8 cellular contexts compared by ENCODE assay signal in the genomic region with DNA sequence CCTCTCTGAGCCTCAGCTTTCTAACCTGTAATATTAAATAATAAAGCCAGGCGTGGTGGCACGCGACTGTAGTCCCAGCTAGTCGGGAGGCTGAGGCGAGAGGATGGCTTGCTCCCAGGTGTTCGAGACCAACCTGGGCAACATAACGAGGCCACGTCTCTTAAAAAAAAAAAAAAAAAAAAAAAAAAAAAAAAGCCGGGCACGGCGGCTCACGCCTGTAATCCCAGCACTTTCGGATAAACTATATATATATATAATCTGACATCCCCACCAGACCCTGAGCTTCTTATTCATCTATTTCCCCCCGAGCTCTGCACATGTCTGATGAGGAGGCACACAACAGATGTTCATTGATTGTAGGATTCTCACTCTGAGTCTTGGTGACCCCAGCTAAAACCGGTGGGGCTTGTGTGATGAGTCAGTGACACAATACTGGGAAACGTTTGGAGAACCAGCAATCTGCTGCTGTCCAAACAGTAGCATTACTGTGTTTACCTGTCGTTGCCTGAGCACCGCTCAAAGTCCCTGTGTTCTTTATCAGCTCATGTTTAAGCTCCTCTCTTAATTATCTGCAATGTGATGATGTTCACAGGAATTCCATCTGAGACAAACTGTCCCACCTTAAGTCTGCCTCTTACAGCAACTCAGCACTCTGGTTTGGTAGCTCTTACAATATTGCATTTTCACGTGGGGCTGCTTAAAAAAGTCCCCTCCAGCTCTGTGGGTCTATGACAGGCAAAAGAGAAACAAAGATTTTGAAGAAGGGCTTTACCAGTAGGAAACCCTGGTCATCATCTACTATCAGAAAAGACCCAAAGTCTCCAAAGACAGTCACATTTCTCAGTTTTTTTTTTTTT. TPM values are rescaled to one million over a fixed set of nuclear protein-coding genes. Genes with fewer than 3 reads are reported as not detected.
DNase-seq lines count a peak whose midpoint lies in the region; ATAC-seq, FAIRE-seq and TF ChIP-seq lines count a peak whose summit lies in the region.

No MANE protein-coding gene starts in this region.

- in situ Hi-C loops in K562 (cut with MboI) = no loop called here

- CTCF ChIA-PET in K562 (lab: Yijun Ruan, JAX; ENCODE audit: low intra/inter-chr PET ratio) = no interaction called here

- H3K4me1 ChIP-seq in K562 (replicated peaks in 1 of 2; ENCODE audit: control insufficient read depth in 2 of 2, insufficient read depth in 2 of 2, low read length in 2 of 2) = peaks cover 16 to 17% of the 10 kb centered on the region in 2 experiments; a peak in 4 of 5 replicates

- TF ChIP-seq CTCF in K562 (IDR thresholded peaks at IDR 0.05 in 2 of 3, conservative IDR thresholded peaks at IDR 0.05 in 1 of 3; ENCODE audit: insufficient read depth in 2 of 3, low read depth in 1 of 3, low read length in 3 of 3) = no peak

- peak overlapping the region; percentile 99 for H3K4me2 ChIP-seq in K562 (ENCODE audit: insufficient read depth, low read length)

- peak overlapping the region; percentile 93 for H3K4me3 ChIP-seq in K562

- BruUV-seq in K562 (replicated peaks; lab: Mats Ljungman, UMichigan) = no TSS peak

- POLR2A ChIA-PET in K562 (lab: Yijun Ruan, JAX) = interaction anchor here (0.6 to 1.7 kb wide), 11 partner anchors 9 to 552 kb away, joined by 3 to 16 read pairs (median 3); a partner anchor contains a TSS

- peak; percentile 39 for ATAC-seq in activated CD4-positive, CD25-positive, alpha-beta regulatory T cell treated with anti-CD3 and anti-CD28 coated beads, Interleukin-2, amount 50 U/mL, for 24 hours
- ATAC-seq in K562 (peak; percentile 64), HG02588 (IDR thresholded peaks at IDR 0.05; ENCODE audit: unreplicated experiment) (no peak)

- peak overlapping the region; percentile 95 to 99; a peak in 3 of 4 replicates for H3K9ac ChIP-seq in K562 (ENCODE audit: insufficient read depth in 1 of 2, low read depth in 2 of 2, low read length in 2 of 2)

- TF ChIP-seq RAD21 in K562 (CRISPR knock-in tag; conservative IDR thresholded peaks at IDR 0.05 in 1 of 2, IDR thresholded peaks at IDR 0.05 in 1 of 2) = no peak

- H3K9me1 ChIP-seq in K562 (ENCODE audit: control insufficient read depth, insufficient read depth, low read length) = no peaks in the 10 kb centered on the region

- H3K79me2 ChIP-seq in K562 (ENCODE audit: control insufficient read depth, insufficient read depth, low read length) = peaks cover 38% of the 10 kb centered on the region

- peak overlapping the region; percentile 100 for H2AFZ ChIP-seq in K562 (ENCODE audit: low read depth, low read length)

- H4K20me1 ChIP-seq in K562 (replicated peaks; ENCODE audit: control insufficient read depth, insufficient read depth, low read length) = peaks cover 9% of the 10 kb centered on the region; the same call in 1 of the 2 replicates

- peak; percentile 94 for FAIRE-seq in K562 (lab: Jason Lieb, UNC)

- H3K27ac ChIP-seq in K562 (ENCODE audit: extremely low read depth, low read depth, low read length) = peak overlapping the region; percentile 100
- peak overlapping the region; percentile 100 for H3K27ac ChIP-seq in layer of hippocampus (ENCODE audit: low read depth, low read length)
- H3K27ac ChIP-seq in substantia nigra (ENCODE audit: low read depth, low read length, poor library complexity, severe bottlenecking) = peak overlapping the region; percentile 100

- no peak for TF ChIP-seq POLR2A in K562 (conservative IDR thresholded peaks at IDR 0.05)

- TF ChIP-seq EP300 in K562 (IDR thresholded peaks at IDR 0.05; ENCODE audit: low read length) = peak; percentile 52; the same call in 1 of the 2 replicates

- WGBS in K562 (ENCODE audit: insufficient coverage, low coverage, missing lambda C conversion rate) = 1% methylated on average over 12 of the region's 19 CpGs

- H3K27me3 ChIP-seq in K562 (ENCODE audit: control insufficient read depth in 2 of 2, insufficient read depth in 2 of 2, low read length in 2 of 2) = no peaks in the 10 kb centered on the region
- no peaks in the 10 kb centered on the region for H3K27me3 ChIP-seq in layer of hippocampus (ENCODE audit: control insufficient read depth, insufficient read depth, low read length)

- peaks cover 7% of the 10 kb centered on the region; the same call in 1 of the 3 replicates for H3K36me3 ChIP-seq in K562 (ENCODE audit: control insufficient read depth, insufficient read depth, low read length)

- intact Hi-C loops in K562 (cut with micrococcal nuclease) = no loop called here

- DNase-seq in activated CD4-positive, CD25-positive, alpha-beta regulatory T cell (lab: John Stamatoyannopoulos, UW) = no peak
- DNase-seq in NCI-H2171 treated with DMSO at 0.1 percent for 48 hours (lab: John Stamatoyannopoulos, UW) = peak; percentile 87
- peak; percentile 60 to 85 (median 68) for DNase-seq in K562 (ENCODE audit: extremely low read depth in 1 of 4, low spot score in 3 of 4)
- DNase-seq in substantia nigra (lab: John Stamatoyannopoulos, UW) = no peak
- DNase-seq in medulla oblongata (ENCODE audit: extremely low spot score) = no peak

- H3K9me3 ChIP-seq in K562 (replicated peaks; ENCODE audit: control insufficient read depth, insufficient read depth, low read depth, low read length) = no peaks in the 10 kb centered on the region

TF ChIP-seq in K562, 482 proteins besides CTCF, POLR2A, EP300 and RAD21 (continues in another document):
- no peak for TF ChIP-seq BCL6 (CRISPR knock-in tag; IDR thresholded peaks at IDR 0.05)
- TF ChIP-seq NCOA4 (IDR thresholded peaks at IDR 0.05; ENCODE audit: partially characterized antibody) = no peak
- TF ChIP-seq, protein P1, sequence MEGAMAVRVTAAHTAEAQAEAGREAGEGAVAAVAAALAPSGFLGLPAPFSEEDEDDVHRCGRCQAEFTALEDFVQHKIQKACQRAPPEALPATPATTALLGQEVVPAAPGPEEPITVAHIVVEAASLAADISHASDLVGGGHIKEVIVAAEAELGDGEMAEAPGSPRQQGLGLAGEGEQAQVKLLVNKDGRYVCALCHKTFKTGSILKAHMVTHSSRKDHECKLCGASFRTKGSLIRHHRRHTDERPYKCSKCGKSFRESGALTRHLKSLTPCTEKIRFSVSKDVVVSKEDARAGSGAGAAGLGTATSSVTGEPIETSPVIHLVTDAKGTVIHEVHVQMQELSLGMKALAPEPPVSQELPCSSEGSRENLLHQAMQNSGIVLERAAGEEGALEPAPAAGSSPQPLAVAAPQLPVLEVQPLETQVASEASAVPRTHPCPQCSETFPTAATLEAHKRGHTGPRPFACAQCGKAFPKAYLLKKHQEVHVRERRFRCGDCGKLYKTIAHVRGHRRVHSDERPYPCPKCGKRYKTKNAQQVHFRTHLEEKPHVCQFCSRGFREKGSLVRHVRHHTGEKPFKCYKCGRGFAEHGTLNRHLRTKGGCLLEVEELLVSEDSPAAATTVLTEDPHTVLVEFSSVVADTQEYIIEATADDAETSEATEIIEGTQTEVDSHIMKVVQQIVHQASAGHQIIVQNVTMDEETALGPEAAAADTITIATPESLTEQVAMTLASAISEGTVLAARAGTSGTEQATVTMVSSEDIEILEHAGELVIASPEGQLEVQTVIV (CRISPR knock-in tag; IDR thresholded peaks at IDR 0.05; ENCODE audit: borderline replicate concordance) = no peak
- TF ChIP-seq ZNF212 (CRISPR knock-in tag; IDR thresholded peaks at IDR 0.05) = no peak
- TF ChIP-seq SNIP1 (IDR thresholded peaks at IDR 0.05; ENCODE audit: low read depth) = no peak
- TF ChIP-seq NCOR1 (IDR thresholded peaks at IDR 0.05) = peak; percentile 52; the same call in 1 of the 2 replicates
- no peak for TF ChIP-seq ARID2 (IDR thresholded peaks at IDR 0.05)
- TF ChIP-seq MIER1 (IDR thresholded peaks at IDR 0.05; ENCODE audit: low read depth) = no peak
- peak; percentile 47 for TF ChIP-seq ZEB2 (IDR thresholded peaks at IDR 0.05)
- TF ChIP-seq CREM (IDR thresholded peaks at IDR 0.05; ENCODE audit: low read depth) = 0 out of 2 replicates have a peak, but pooled peaks have one; percentile 7

RNA-seq across cellular contexts. Expression of a gene that starts 1.0 kb away (rescaled TPM):
- 8.9 and 19.4 TPM in 2 replicates for total RNA-seq in K562 (2011; cell fraction: chromatin; rRNA removed; ENCODE audit: low replicate concordance)
- 11.3 and 13.7 TPM in 2 replicates for total RNA-seq in K562 (2011; cell fraction: nucleolus; rRNA removed)
- total RNA-seq in K562 (2011; cell fraction: nucleoplasm; rRNA removed) = 8.9 and 10.6 TPM in 2 replicates
- total RNA-seq in K562 (2014; rRNA removed) (2.6 and 2.7 TPM in 2 replicates), K562 (2014; rRNA removed; fragmentation: Illumina TruSeq; extraction: Trizol) (2.2 and 2.5 TPM in 2 replicates), K562 (2015; rRNA removed; fragmentation: Illumina TruSeq; extraction: Trizol) (2.6 and 2.7 TPM in 2 replicates), K562 (2021) (8.0 and 8.2 TPM in 2 replicates)
- polyA plus RNA-seq in K562 (2011; rRNA removed) (3.8 and 7.3 TPM in 2 replicates), K562 (2014; fragmentation: Illumina TruSeq; extraction: Trizol) (5.0 and 6.7 TPM in 2 replicates), K562 (2014; fragmentation: Nextera tagmentation; extraction: Ambion mirVana) (under 1 TPM; 0.46 to 0.59 TPM), K562 (2014; rRNA removed) (3.2 and 4.0 TPM in 2 replicates)
- 5.4 and 6.6 TPM in 2 replicates for polyA plus RNA-seq in K562 (2011; cell fraction: cytosol; rRNA removed)
- 6.0 and 6.9 TPM in 2 replicates for polyA plus RNA-seq in K562 (2011; cell fraction: nucleus; rRNA removed)
- polyA plus RNA-seq in K562 (2012) = 4.3 and 4.6 TPM in 2 replicates
- 3.8 and 4.3 TPM in 2 replicates for polyA minus RNA-seq in K562 (2011; rRNA and poly(A)+ RNA removed)
- polyA minus RNA-seq in K562 (2011; cell fraction: cytosol; rRNA and poly(A)+ RNA removed) = 3.8 and 4.3 TPM in 2 replicates
- 3.0 and 3.8 TPM in 2 replicates for polyA minus RNA-seq in K562 (2011; cell fraction: nucleus; rRNA and poly(A)+ RNA removed)

RNA-seq across cellular contexts. Expression of a gene that starts 19.8 kb away (rescaled TPM):
- 128 TPM in 2 replicates for total RNA-seq in K562 (2011; cell fraction: chromatin; rRNA removed; ENCODE audit: low replicate concordance)
- 83.2 and 92.9 TPM in 2 replicates for total RNA-seq in K562 (2011; cell fraction: nucleolus; rRNA removed)
- 138 and 187 TPM in 2 replicates for total RNA-seq in K562 (2011; cell fraction: nucleoplasm; rRNA removed)
- total RNA-seq in K562 (2014; rRNA removed) = 53.5 and 82.2 TPM in 2 replicates
- total RNA-seq in K562 (2014; rRNA removed; fragmentation: Illumina TruSeq; extraction: Trizol) = 62.6 and 66.5 TPM in 2 replicates
- 54.5 and 57.2 TPM in 2 replicates for total RNA-seq in K562 (2015; rRNA removed; fragmentation: Illumina TruSeq; extraction: Trizol)
- 89.1 and 90.3 TPM in 2 replicates for total RNA-seq in K562 (2021)
- polyA plus RNA-seq in K562 (2011; rRNA removed) = 102 and 111 TPM in 2 replicates
- polyA plus RNA-seq in K562 (2011; cell fraction: cytosol; rRNA removed) = 130 and 133 TPM in 2 replicates
- polyA plus RNA-seq in K562 (2011; cell fraction: nucleus; rRNA removed) = 116 and 131 TPM in 2 replicates
- polyA plus RNA-seq in K562 (2012) = 78.1 and 81.2 TPM in 2 replicates
- 75.8 and 81.2 TPM in 2 replicates for polyA plus RNA-seq in K562 (2014; fragmentation: Illumina TruSeq; extraction: Trizol)
- polyA plus RNA-seq in K562 (2014; fragmentation: Nextera tagmentation; extraction: Ambion mirVana) = 10 to 100 TPM; 38.6 to 64.5 TPM
- polyA plus RNA-seq in K562 (2014; rRNA removed) = 55.9 and 76.9 TPM in 2 replicates
- 63.1 and 64.7 TPM in 2 replicates for polyA minus RNA-seq in K562 (2011; rRNA and poly(A)+ RNA removed)
- 44.9 and 69.4 TPM in 2 replicates for polyA minus RNA-seq in K562 (2011; cell fraction: cytosol; rRNA and poly(A)+ RNA removed)
- 42.4 and 53.6 TPM in 2 replicates for polyA minus RNA-seq in K562 (2011; cell fraction: nucleus; rRNA and poly(A)+ RNA removed)

Comparison
In these comparisons a context has a peak if more than half of its experiments do, and no peak if none do; other contexts are left out.
1. DNase-seq: peak in NCI-H2171 treated with DMSO at 0.1 percent for 48 hours (single experiment) and K562 (4 of 4); none in activated CD4-positive, CD25-positive, alpha-beta regulatory T cell (0 of 4), substantia nigra (0 of 49) and medulla oblongata (single experiment).
2. Peak in every context shown above with its lines, with median percentiles within 50 percentile points of each other: H3K27ac ChIP-seq.